ENCODE assay signal across 8 cellular contexts in the genomic region with DNA sequence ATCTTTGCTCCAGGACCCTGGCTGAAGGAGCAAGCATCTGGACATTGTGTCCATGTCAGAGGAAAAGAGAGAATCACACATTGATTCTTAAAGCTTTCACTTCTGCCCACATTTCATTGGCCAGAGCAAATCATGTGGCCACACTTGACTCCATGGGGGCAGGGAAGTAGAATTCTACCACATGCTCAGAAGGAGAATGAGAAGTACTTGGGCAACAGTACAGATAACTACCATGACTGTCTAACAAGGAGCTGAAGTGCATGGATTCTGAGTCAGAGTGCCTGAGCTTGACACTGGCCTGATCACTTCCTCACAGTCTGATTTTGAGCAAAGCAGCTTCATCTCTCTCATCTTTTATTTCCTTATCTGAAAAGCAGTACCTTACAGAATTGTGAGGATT. TPM values are rescaled to one million over a fixed set of nuclear protein-coding genes. Genes with fewer than 3 reads are reported as not detected.
DNase-seq lines count a peak whose midpoint lies in the region; ATAC-seq, FAIRE-seq and TF ChIP-seq lines count a peak whose summit lies in the region.

No MANE protein-coding gene starts in this region.

- H3K36me3 ChIP-seq in fibroblast of lung (ENCODE audit: control insufficient read depth, insufficient read depth, low read length) = peaks cover 14% of the 10 kb centered on the region
- peaks cover 0 to 67% (median 0%) of the 10 kb centered on the region in 3 donors for H3K36me3 ChIP-seq in Peyer's patch

- H3K9ac ChIP-seq in fibroblast of lung (ENCODE audit: insufficient read depth, low read length) = no peak overlapping the region

- peak overlapping the region; percentile 25 for H3K4me2 ChIP-seq in fibroblast of lung (ENCODE audit: extremely low read depth, insufficient read depth, low read length)

- H4K20me1 ChIP-seq in fibroblast of lung (ENCODE audit: control insufficient read depth, extremely low read depth, insufficient read depth, low read length) = no peaks in the 10 kb centered on the region

- H3K4me1 ChIP-seq in fibroblast of lung (ENCODE audit: control insufficient read depth, extremely low read depth, insufficient read depth, low read length) (peaks cover 4% of the 10 kb centered on the region), Peyer's patch (peaks cover 0 to 23% (median 0%) of the 10 kb centered on the region in 4 donors)

- H3K27ac ChIP-seq in fibroblast of lung (ENCODE audit: insufficient read depth, low read length) (peak overlapping the region; percentile 15), Peyer's patch (no peak overlapping the region)

- no peak overlapping the region for H3K4me3 ChIP-seq in fibroblast of lung (replicated peaks in 1 of 4; ENCODE audit: control extremely low read depth in 1 of 4, insufficient read depth in 1 of 4, low read depth in 3 of 4, low read length in 4 of 4)
- H3K4me3 ChIP-seq in Peyer's patch = no peak overlapping the region

- H3K79me2 ChIP-seq in fibroblast of lung (ENCODE audit: control insufficient read depth, insufficient read depth, low read length) = no peaks in the 10 kb centered on the region

- no peak for TF ChIP-seq POLR2A in H54 (IDR thresholded peaks at IDR 0.05; ENCODE audit: low read depth, low read length)
- no peak for TF ChIP-seq POLR2A in Peyer's patch (IDR thresholded peaks at IDR 0.05)

- DNase-seq in H54 (ENCODE audit: insufficient read length, low spot score) = peak; percentile 52
- peak; percentile 78 for DNase-seq in RKO (ENCODE audit: low spot score)
- DNase-seq in fibroblast of lung (ENCODE audit: low read depth in 2 of 2) = peak; percentile 73 to 92
- no peak for DNase-seq in sciatic nerve (ENCODE audit: low spot score)
- no peak for DNase-seq in NCI-H146 (lab: John Stamatoyannopoulos, UW)
- no peak for DNase-seq in NCI-H1694 (lab: John Stamatoyannopoulos, UW)
- DNase-seq in Peyer's patch = no peak

- H3K27me3 ChIP-seq in fibroblast of lung (ENCODE audit: control insufficient read depth, insufficient read depth, low read length) (no peaks in the 10 kb centered on the region), Peyer's patch (no peaks in the 10 kb centered on the region)

- intact Hi-C loops in sciatic nerve (cut with DNase I) = no loop called here

- peak overlapping the region; percentile 32 for H2AFZ ChIP-seq in fibroblast of lung (ENCODE audit: low read length)

- H3K9me3 ChIP-seq in fibroblast of lung (ENCODE audit: control insufficient read depth, insufficient read depth, low read depth, low read length) (no peaks in the 10 kb centered on the region), Peyer's patch (no peaks in the 10 kb centered on the region)

- FAIRE-seq in H54 (lab: Jason Lieb, UNC) = peak; percentile 43

- TF ChIP-seq CTCF in fibroblast of lung (conservative IDR thresholded peaks at IDR 0.05 in 1 of 2, IDR thresholded peaks at IDR 0.05 in 1 of 2; ENCODE audit: low read depth in 1 of 2, low read length in 2 of 2) (no peak), Peyer's patch (IDR thresholded peaks at IDR 0.05) (no peak)

- ATAC-seq in sciatic nerve (peak; percentile 57), HG03196 (IDR thresholded peaks at IDR 0.05; ENCODE audit: unreplicated experiment) (no peak)

RNA-seq across cellular contexts. Expression of a gene that starts 38.6 kb away (rescaled TPM):
- total RNA-seq in fibroblast of lung = not detected in 2 replicates
- polyA plus RNA-seq in fibroblast of lung = not detected in 2 replicates
- not detected in 2 replicates for polyA plus RNA-seq in fibroblast of lung (2012)
- not detected in 2 replicates for polyA minus RNA-seq in fibroblast of lung (ENCODE audit: low replicate concordance)
- not detected for total RNA-seq in sciatic nerve
- not detected for total RNA-seq in Peyer's patch

RNA-seq across cellular contexts. Expression of a gene that starts 43.7 kb away (rescaled TPM):
- 1.2 and 1.3 TPM in 2 replicates for total RNA-seq in fibroblast of lung
- 1.7 and 2.9 TPM in 2 replicates for polyA plus RNA-seq in fibroblast of lung
- polyA plus RNA-seq in fibroblast of lung (2012) = 1.3 and 2.7 TPM in 2 replicates
- polyA minus RNA-seq in fibroblast of lung (ENCODE audit: low replicate concordance) = 0.96 and 1.9 TPM in 2 replicates
- 5.2 TPM for total RNA-seq in sciatic nerve
- 10 to 100 TPM in 1 of 4 donors, 1 to 10 TPM in 2, under 1 TPM in 1; 0.54 to 14.0 (median 3.2) TPM for total RNA-seq in Peyer's patch

RNA-seq across cellular contexts. Expression of a gene that starts 43.9 kb away (rescaled TPM):
- total RNA-seq in fibroblast of lung (139 and 262 TPM in 2 replicates), sciatic nerve (97.9 TPM), Peyer's patch (100 to 1,000 TPM in 3 of 4 donors, 10 to 100 TPM in 1; 95.2 to 116 (median 109) TPM)
- 414 and 456 TPM in 2 replicates for polyA plus RNA-seq in fibroblast of lung
- polyA plus RNA-seq in fibroblast of lung (2012) = 202 and 223 TPM in 2 replicates
- 257 and 293 TPM in 2 replicates for polyA minus RNA-seq in fibroblast of lung (ENCODE audit: low replicate concordance)

Comparison
In these comparisons a context has a peak if more than half of its experiments do, and no peak if none do; other contexts are left out.
1. DNase-seq: peak in H54 (single experiment), RKO (single experiment) and fibroblast of lung (2 of 2); none in sciatic nerve (single experiment), NCI-H146 (single experiment), NCI-H1694 (single experiment) and Peyer's patch (0 of 3).